8 cellular contexts compared by ENCODE assay signal in the genomic region with DNA sequence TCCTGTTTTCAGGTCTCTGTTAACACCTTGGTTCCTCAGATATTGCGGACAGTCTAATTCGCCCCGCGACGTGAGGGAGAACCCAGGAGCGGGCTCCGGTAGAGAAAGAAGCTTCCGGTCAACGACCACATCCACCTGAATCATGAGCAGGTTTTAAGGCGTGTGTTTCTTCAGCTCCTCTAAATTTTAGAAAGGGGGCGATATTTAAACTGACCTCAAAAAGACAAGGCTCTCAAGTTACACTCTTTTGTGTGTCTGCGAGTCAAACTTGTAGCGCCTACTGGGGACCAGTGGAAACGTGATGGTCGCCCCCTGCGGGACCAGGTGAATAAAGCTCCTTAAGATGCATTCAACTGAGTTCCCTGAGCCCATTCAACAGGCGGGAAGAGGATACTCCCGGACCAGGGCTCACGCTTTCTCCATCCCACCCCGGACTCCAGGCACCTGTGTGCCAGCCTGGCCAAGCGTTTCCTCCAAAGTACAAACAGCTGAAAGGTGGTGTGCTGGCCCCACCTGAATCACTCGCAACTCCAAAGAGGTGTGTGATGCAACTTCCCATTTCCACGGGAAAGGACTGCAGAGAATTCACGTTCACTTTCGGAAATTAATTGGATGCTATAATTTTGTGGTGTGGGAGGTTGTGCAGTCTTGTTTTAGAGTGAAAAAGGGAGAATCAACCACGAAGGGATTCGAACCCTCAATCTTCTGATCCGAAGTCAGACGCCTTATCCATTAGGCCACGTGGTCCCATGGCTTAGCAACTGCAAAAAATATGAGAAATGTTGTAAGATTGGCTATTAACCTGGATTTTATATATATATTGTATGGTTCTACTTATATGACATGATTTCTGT. TPM values are rescaled to one million over a fixed set of nuclear protein-coding genes. Genes with fewer than 3 reads are reported as not detected.
DNase-seq lines count a peak whose midpoint lies in the region; ATAC-seq, FAIRE-seq and TF ChIP-seq lines count a peak whose summit lies in the region.

No MANE protein-coding gene starts in this region.

- no peaks in the 10 kb centered on the region for H3K9me2 ChIP-seq in OCI-LY7 (ENCODE audit: insufficient read depth, low read length)

- H3K4me1 Mint-ChIP-seq in activated T-cell treated with anti-CD3 and anti-CD28 coated beads, Interleukin-2, amount 50 U/mL, for 4 hours (ENCODE audit: low read depth): peaks cover 16% of the 10 kb centered on the region

- H3K4me1 ChIP-seq in OCI-LY7 (ENCODE audit: insufficient read depth, low read length, poor library complexity, severe bottlenecking) (no peaks in the 10 kb centered on the region), trophoblast cell (ENCODE audit: control insufficient read depth in 1 of 2, insufficient read depth in 2 of 2, low read length in 2 of 2) (peaks cover 0 to 3% of the 10 kb centered on the region in 2 experiments)

- H2AK5ac ChIP-seq in trophoblast cell (ENCODE audit: low read length): no peak overlapping the region

- peak overlapping the region; percentile 8; the same call in 1 of the 2 replicates for H2AFZ ChIP-seq in OCI-LY7 (ENCODE audit: low read length)
- peak overlapping the region; percentile 8 for H2AFZ ChIP-seq in trophoblast cell (ENCODE audit: insufficient read depth, low read length, poor library complexity)

- no peak overlapping the region for H2BK120ac ChIP-seq in trophoblast cell (ENCODE audit: insufficient read depth, low read length, poor library complexity)

- no peak overlapping the region for H3K18ac ChIP-seq in trophoblast cell (ENCODE audit: low read length)

- no peaks in the 10 kb centered on the region for H3K27me3 ChIP-seq in trophoblast cell (ENCODE audit: insufficient read depth, low read length)

- no peaks in the 10 kb centered on the region for H3K9me3 ChIP-seq in OCI-LY7 (ENCODE audit: low read length)
- no peaks in the 10 kb centered on the region for H3K9me3 ChIP-seq in trophoblast cell (ENCODE audit: insufficient read depth, low read depth, low read length)

- TF ChIP-seq CTCF in AG09309 (IDR thresholded peaks at IDR 0.05; ENCODE audit: control insufficient read depth, insufficient read depth, low read depth, low read length, missing control alignments) (peak; percentile 35), OCI-LY7 (conservative IDR thresholded peaks at IDR 0.05; ENCODE audit: low read length) (peak; percentile 67)

- no peaks in the 10 kb centered on the region for H3K79me2 ChIP-seq in OCI-LY7 (ENCODE audit: insufficient read depth, low read depth, low read length)
- no peaks in the 10 kb centered on the region for H3K79me2 ChIP-seq in trophoblast cell (ENCODE audit: control insufficient read depth, insufficient read depth, low read length, poor library complexity)

- H3K36me3 ChIP-seq in OCI-LY7 (ENCODE audit: insufficient read depth, low read length) (no peaks in the 10 kb centered on the region), trophoblast cell (ENCODE audit: control insufficient read depth in 1 of 2, insufficient read depth in 2 of 2, low read length in 2 of 2) (no peaks in the 10 kb centered on the region)

- peaks cover 12% of the 10 kb centered on the region for H3K9me3 Mint-ChIP-seq in activated T-cell treated with anti-CD3 and anti-CD28 coated beads, Interleukin-2, amount 50 U/mL, for 4 hours

- no peaks in the 10 kb centered on the region for H4K20me1 ChIP-seq in OCI-LY7 (ENCODE audit: insufficient read depth, low read length)

- no peak overlapping the region for H3K14ac ChIP-seq in trophoblast cell (ENCODE audit: low read length)

- ATAC-seq in GM18870 (IDR thresholded peaks at IDR 0.05; ENCODE audit: unreplicated experiment): peak; percentile 42
- peak; percentile 72 to 78 for ATAC-seq in activated T-cell treated with anti-CD3 and anti-CD28 coated beads, Interleukin-2, amount 50 U/mL, for 4 hours

- no peaks in the 10 kb centered on the region for H3K36me3 Mint-ChIP-seq in activated T-cell treated with anti-CD3 and anti-CD28 coated beads, Interleukin-2, amount 50 U/mL, for 4 hours (ENCODE audit: insufficient read depth)

- peak overlapping the region; percentile 73 for H3K4me3 Mint-ChIP-seq in activated T-cell treated with anti-CD3 and anti-CD28 coated beads, Interleukin-2, amount 50 U/mL, for 4 hours

- H3K4me3 ChIP-seq in AG09309 (ENCODE audit: control insufficient read depth, low read depth, low read length) (no peak overlapping the region), OCI-LY7 (ENCODE audit: low read depth, low read length, poor library complexity, severe bottlenecking) (peak overlapping the region; percentile 59), trophoblast cell (ENCODE audit: low read depth, low read length) (no peak overlapping the region)

- BruUV-seq in OCI-LY7 (replicated peaks; lab: Mats Ljungman, UMichigan): no TSS peak

- H3K23ac ChIP-seq in trophoblast cell (ENCODE audit: low read length): no peak overlapping the region

- CTCF ChIA-PET in OCI-LY7 (lab: Charles Lee; ENCODE audit: unreplicated experiment): no interaction called here

- H4K12ac ChIP-seq in trophoblast cell (ENCODE audit: low read depth, low read length): no peak overlapping the region

- peaks cover 47% of the 10 kb centered on the region for H3K27me3 Mint-ChIP-seq in activated T-cell treated with anti-CD3 and anti-CD28 coated beads, Interleukin-2, amount 50 U/mL, for 4 hours (ENCODE audit: low read depth)

- H4K8ac ChIP-seq in trophoblast cell (ENCODE audit: low read depth, low read length): no peak overlapping the region

- H3K79me1 ChIP-seq in trophoblast cell (ENCODE audit: low read length): peaks cover 2% of the 10 kb centered on the region

- FAIRE-seq in HTR-8/SVneo (lab: Jason Lieb, UNC): no peak

- no peak overlapping the region for H4K91ac ChIP-seq in trophoblast cell (ENCODE audit: low read depth, low read length)

- no CpG with 5 or more reads among the region's 30 CpGs for WGBS in trophoblast cell (ENCODE audit: extremely low coverage, insufficient coverage, insufficient read length)

- DNase-seq in AG09309 (ENCODE audit: low read depth) (peak; percentile 55), HTR-8/SVneo (ENCODE audit: insufficient read length, low spot score) (peak; percentile 80), OCI-LY7 (ENCODE audit: low spot score) (peak; percentile 60), fibroblast of the conjunctiva (ENCODE audit: low read depth) (peak; percentile 69), trophoblast cell (peak; percentile 81 to 89), DMS114 treated with DMSO at 0.1 percent for 48 hours (lab: John Stamatoyannopoulos, UW; ENCODE audit: unreplicated experiment) (no peak)
- peak; percentile 43 for DNase-seq in activated T-cell treated with anti-CD3 and anti-CD28 coated beads, Interleukin-2, amount 50 U/mL, for 4 hours

- H3K27ac ChIP-seq in OCI-LY7 (ENCODE audit: low read depth, low read length, poor library complexity, severe bottlenecking): no peak overlapping the region
- no peak overlapping the region for H3K27ac ChIP-seq in trophoblast cell (ENCODE audit: low read depth, low read length)

- no peak overlapping the region for H3K4ac ChIP-seq in trophoblast cell (ENCODE audit: low read depth, low read length)

- POLR2A ChIA-PET in OCI-LY7 (lab: Charles Lee): interaction anchor here (0.5 to 0.9 kb wide), 2 partner anchors 29 to 35 kb away, joined by 3 read pairs; no protein-coding TSS in a partner anchor

- intact Hi-C loops in OCI-LY7 (cut with micrococcal nuclease; ENCODE audit: unreplicated experiment): no loop called here

- H3K9ac ChIP-seq in trophoblast cell (ENCODE audit: low read length): peak overlapping the region; percentile 44

- H2BK5ac ChIP-seq in trophoblast cell (ENCODE audit: low read depth, low read length, poor library complexity): no peak overlapping the region

- H2BK12ac ChIP-seq in trophoblast cell (ENCODE audit: low read length): no peak overlapping the region

- H3K4me2 ChIP-seq in OCI-LY7 (ENCODE audit: low read length): peak overlapping the region; percentile 75
- peak overlapping the region; percentile 68 for H3K4me2 ChIP-seq in trophoblast cell (ENCODE audit: low read length)

RNA-seq across cellular contexts. Expression of a gene that starts 17.0 kb away (rescaled TPM):
- 0.09 TPM in 1 of 2 replicates, not detected in the other for total RNA-seq in OCI-LY7 (2014; rRNA removed; shearing (Covaris generic))
- not detected in 2 replicates for total RNA-seq in OCI-LY7 (2022)
- total RNA-seq in activated T-cell treated with anti-CD3 and anti-CD28 coated beads, Interleukin-2, amount 50 U/mL, for 4 hours: not detected
- 0.38 and 0.47 TPM in 2 replicates for polyA plus RNA-seq in trophoblast cell (2013)

RNA-seq across cellular contexts. Expression of a gene that starts 27.1 kb away (rescaled TPM):
- not detected in 2 replicates for total RNA-seq in OCI-LY7 (2014; rRNA removed; shearing (Covaris generic))
- not detected in 2 replicates for total RNA-seq in OCI-LY7 (2022)
- not detected for total RNA-seq in activated T-cell treated with anti-CD3 and anti-CD28 coated beads, Interleukin-2, amount 50 U/mL, for 4 hours
- polyA plus RNA-seq in trophoblast cell (2013): not detected in 2 replicates
